ENCODE assay signal across 28 cellular contexts in genomic region chr5:97375959-97376358, GRCh38.
"Had no signal": no experiment of that assay in that cellular context is flagged by ENCODE, and none has a peak within 500 bp of the region (broad histone marks: within the 10 kb centered on the region; RNA-seq: fewer than 3 reads in every experiment).

No MANE protein-coding gene starts in this region.

- H3K4me1 Mint-ChIP-seq: naive thymus-derived CD8-positive, alpha-beta T cell; neural progenitor cell; stimulated activated effector memory CD8-positive, alpha-beta T cell treated with anti-CD3 and anti-CD28 coated beads, Interleukin-12 subunit alpha, Interleukin-12 subunit beta, amount 100 ng/mL, for 72 hours; stimulated activated naive B cell treated with anti-CD40 and anti-IgM and Interleukin-4, amounts not matched to agents 10 μg/mL and 1 μg/mL and 100 μg/mL, for 72 hours had no signal

- H3K27me3 ChIP-seq: neural progenitor cell, ovary, right lobe of liver, sigmoid colon, stomach, thyroid gland, tibial nerve, upper lobe of right lung, uterus had no signal

- H2AFZ ChIP-seq: neural progenitor cell, parathyroid adenoma had no signal

- H3K79me2 ChIP-seq: parathyroid adenoma had no signal

- FAIRE-seq: small intestine had no signal

- H3K9me3 ChIP-seq: ovary, right lobe of liver, sigmoid colon, thoracic aorta, thyroid gland, upper lobe of right lung, uterus had no signal

- DNase-seq: naive thymus-derived CD8-positive, alpha-beta T cell; occipital lobe; ovary; posterior cingulate gyrus; psoas muscle; right cardiac atrium; right lobe of liver; sigmoid colon; small intestine; stimulated activated CD4-positive, alpha-beta T cell treated with anti-CD3 and anti-CD28 coated beads, Interleukin-15, amount 100 ng/mL, for 24 hours; stimulated activated CD4-positive, alpha-beta T cell treated with anti-CD3 and anti-CD28 coated beads, Interleukin-2, amount 100 ng/mL, for 24 hours; stimulated activated CD4-positive, alpha-beta T cell treated with anti-CD3 and anti-CD28 coated beads, Interleukin-2, amount 100 ng/mL, for 48 hours; stimulated activated CD4-positive, alpha-beta T cell treated with anti-CD3 and anti-CD28 coated beads, Interleukin-4, amount 100 ng/mL, for 24 hours; stimulated activated naive B cell treated with anti-CD40 and anti-IgM and Interleukin-4, amounts not matched to agents 10 μg/mL and 1 μg/mL and 100 μg/mL, for 72 hours; stimulated activated naive CD4-positive, alpha-beta T cell treated with Interleukin-2 at 50 U/mL for 16 hours; stomach; thyroid gland; upper lobe of right lung; uterus had no signal

- H3K4me2 ChIP-seq: neural progenitor cell had no signal

- H3K27ac ChIP-seq: neural progenitor cell, ovary, parathyroid adenoma, psoas muscle, right lobe of liver, sigmoid colon, stomach, thoracic aorta, thyroid gland, tibial nerve, upper lobe of right lung, uterus had no signal

- H3K9ac ChIP-seq: neural progenitor cell, parathyroid adenoma had no signal

- H3K36me3 Mint-ChIP-seq: natural killer cell treated with Interleukin-12 subunit alpha and Interleukin-12 subunit beta and Interleukin-15 and Interleukin-18, amount 100 ng/mL, for 72 hours; neural progenitor cell; stimulated activated effector memory CD8-positive, alpha-beta T cell treated with anti-CD3 and anti-CD28 coated beads, Interleukin-12 subunit alpha, Interleukin-12 subunit beta, amount 100 ng/mL, for 72 hours; type B pancreatic cell had no signal

- H3K27ac Mint-ChIP-seq: naive thymus-derived CD8-positive, alpha-beta T cell; natural killer cell treated with Interleukin-12 subunit alpha and Interleukin-12 subunit beta and Interleukin-15 and Interleukin-18, amount 100 ng/mL, for 72 hours; neural progenitor cell; progenitor cell of endocrine pancreas; stimulated activated effector memory CD8-positive, alpha-beta T cell treated with anti-CD3 and anti-CD28 coated beads, Interleukin-12 subunit alpha, Interleukin-12 subunit beta, amount 100 ng/mL, for 72 hours; stimulated activated naive B cell treated with anti-CD40 and anti-IgM and Interleukin-4, amounts not matched to agents 10 μg/mL and 1 μg/mL and 100 μg/mL, for 72 hours; stimulated activated naive CD8-positive, alpha-beta T cell treated with anti-CD3 and anti-CD28 coated beads, Interleukin-15, Interleukin-2, amounts not matched to agents 100 ng/mL and 50 ng/mL, for 24 hours; type B pancreatic cell had no signal

- H3K27me3 Mint-ChIP-seq: natural killer cell treated with Interleukin-12 subunit alpha and Interleukin-12 subunit beta and Interleukin-15 and Interleukin-18, amount 100 ng/mL, for 72 hours; progenitor cell of endocrine pancreas; stimulated activated naive B cell treated with anti-CD40 and anti-IgM and Interleukin-4, amounts not matched to agents 10 μg/mL and 1 μg/mL and 100 μg/mL, for 72 hours; type B pancreatic cell had no signal

- H3K4me1 ChIP-seq: neural progenitor cell, parathyroid adenoma, psoas muscle, right lobe of liver, sigmoid colon, stomach, thyroid gland, tibial nerve, upper lobe of right lung, uterus had no signal

- H3K4me3 Mint-ChIP-seq: naive thymus-derived CD8-positive, alpha-beta T cell; natural killer cell treated with Interleukin-12 subunit alpha and Interleukin-12 subunit beta and Interleukin-15 and Interleukin-18, amount 100 ng/mL, for 72 hours; neural progenitor cell; stimulated activated effector memory CD8-positive, alpha-beta T cell treated with anti-CD3 and anti-CD28 coated beads, Interleukin-12 subunit alpha, Interleukin-12 subunit beta, amount 100 ng/mL, for 72 hours; stimulated activated naive B cell treated with anti-CD40 and anti-IgM and Interleukin-4, amounts not matched to agents 10 μg/mL and 1 μg/mL and 100 μg/mL, for 72 hours; stimulated activated naive CD8-positive, alpha-beta T cell treated with anti-CD3 and anti-CD28 coated beads, Interleukin-15, Interleukin-2, amounts not matched to agents 100 ng/mL and 50 ng/mL, for 24 hours; type B pancreatic cell had no signal

- H3K36me3 ChIP-seq: neural progenitor cell, ovary, right lobe of liver, sigmoid colon, stomach, thoracic aorta, thyroid gland, tibial nerve, upper lobe of right lung, uterus had no signal

- ATAC-seq: naive thymus-derived CD8-positive, alpha-beta T cell; natural killer cell treated with Interleukin-12 subunit alpha and Interleukin-12 subunit beta and Interleukin-15 and Interleukin-18, amount 100 ng/mL, for 72 hours; psoas muscle; right cardiac atrium; right lobe of liver; stimulated activated effector memory CD8-positive, alpha-beta T cell treated with anti-CD3 and anti-CD28 coated beads, Interleukin-12 subunit alpha, Interleukin-12 subunit beta, amount 100 ng/mL, for 72 hours; stimulated activated naive B cell treated with anti-CD40 and anti-IgM and Interleukin-4, amounts not matched to agents 10 μg/mL and 1 μg/mL and 100 μg/mL, for 72 hours; upper lobe of right lung had no signal

- H3K4me3 ChIP-seq: neural progenitor cell, ovary, psoas muscle, right lobe of liver, sigmoid colon, stomach, thoracic aorta, thyroid gland, tibial nerve, upper lobe of right lung, uterus had no signal

- H3K9me3 Mint-ChIP-seq: neural progenitor cell, type B pancreatic cell had no signal
